10 cellular contexts compared by ENCODE assay signal in genomic region chr2:85935746-85936208, GRCh38. TPM values are rescaled to one million over a fixed set of nuclear protein-coding genes. Genes with fewer than 3 reads are reported as not detected.
A peak's percentile ranks its signal among the peaks of the same experiment; 100 is the strongest.
DNase-seq lines count a peak whose midpoint lies in the region; ATAC-seq, FAIRE-seq and TF ChIP-seq lines count a peak whose summit lies in the region.
"Had no signal": no experiment of that assay in that cellular context is flagged by ENCODE, and none has a peak within 500 bp of the region (broad histone marks: within the 10 kb centered on the region; RNA-seq: fewer than 3 reads in every experiment).

No MANE protein-coding gene starts in this region.

- no peak for TF ChIP-seq RAD21 in K562 (CRISPR knock-in tag; conservative IDR thresholded peaks at IDR 0.05 in 1 of 2, IDR thresholded peaks at IDR 0.05 in 1 of 2)

- peaks cover 0 to 6% (median 0%) of the 10 kb centered on the region in 7 donors for H3K9me3 Mint-ChIP-seq in CD14-positive monocyte

- no peak overlapping the region for H3K4me2 ChIP-seq in K562 (ENCODE audit: insufficient read depth, low read length)

- peaks cover 0 to 6% (median 2%) of the 10 kb centered on the region in 3 donors for H3K27me3 Mint-ChIP-seq in CD14-positive monocyte (ENCODE audit: low read depth in 3 of 3)

- TF ChIP-seq CTCF in K562 (IDR thresholded peaks at IDR 0.05 in 2 of 3, conservative IDR thresholded peaks at IDR 0.05 in 1 of 3; ENCODE audit: insufficient read depth in 2 of 3, low read depth in 1 of 3, low read length in 3 of 3), result no peak
- TF ChIP-seq CTCF in left lung (IDR thresholded peaks at IDR 0.05), result no peak
- no peak for TF ChIP-seq CTCF in CD14-positive monocyte (IDR thresholded peaks at IDR 0.05)
- no peak for TF ChIP-seq CTCF in D721Med (IDR thresholded peaks at IDR 0.05; ENCODE audit: insufficient read depth, missing control alignments)

- H3K36me3 ChIP-seq in K562 (ENCODE audit: control insufficient read depth, insufficient read depth, low read length) (no peaks in the 10 kb centered on the region), left lung (no peaks in the 10 kb centered on the region)
- H3K36me3 ChIP-seq: BE2C had no signal

- ATAC-seq in K562 (no peak), left lung (peak; percentile 55)

- POLR2A ChIA-PET in K562 (lab: Yijun Ruan, JAX), result interaction anchor here (0.6 to 1.5 kb wide), 2 partner anchors 10 to 14 kb away, joined by 3 to 4 read pairs; no protein-coding TSS in a partner anchor

- H3K9ac ChIP-seq in K562 (ENCODE audit: insufficient read depth in 1 of 2, low read depth in 2 of 2, low read length in 2 of 2), result no peak overlapping the region

- no peaks in the 10 kb centered on the region for H4K20me1 ChIP-seq in K562 (replicated peaks; ENCODE audit: control insufficient read depth, insufficient read depth, low read length)

- FAIRE-seq in K562 (lab: Jason Lieb, UNC) (peak; percentile 85), D721Med (lab: Jason Lieb, UNC) (no peak)

- H2AFZ ChIP-seq in K562 (ENCODE audit: low read depth, low read length), result no peak overlapping the region

- no peak for TF ChIP-seq POLR2A in K562 (conservative IDR thresholded peaks at IDR 0.05)

- no peaks in the 10 kb centered on the region for H3K9me1 ChIP-seq in K562 (ENCODE audit: control insufficient read depth, insufficient read depth, low read length)

- no TSS peak for BruUV-seq in K562 (replicated peaks; lab: Mats Ljungman, UMichigan)

- H3K4me1 ChIP-seq in K562 (replicated peaks in 1 of 2; ENCODE audit: control insufficient read depth in 2 of 2, insufficient read depth in 2 of 2, low read length in 2 of 2), result peaks cover 8 to 17% of the 10 kb centered on the region in 2 experiments; a peak in 4 of 5 replicates
- H3K4me1 ChIP-seq in left lung, result no peaks in the 10 kb centered on the region
- H3K4me1 ChIP-seq: BE2C had no signal

- no peaks in the 10 kb centered on the region; the same call in 1 of the 2 replicates for H3K9me3 ChIP-seq in K562 (replicated peaks; ENCODE audit: control insufficient read depth, insufficient read depth, low read depth, low read length)
- H3K9me3 ChIP-seq in left lung, result no peaks in the 10 kb centered on the region
- H3K9me3 ChIP-seq: BE2C had no signal

- H3K27me3 ChIP-seq in K562 (ENCODE audit: control insufficient read depth in 2 of 2, insufficient read depth in 2 of 2, low read length in 2 of 2) (no peaks in the 10 kb centered on the region), left lung (no peaks in the 10 kb centered on the region)
- H3K27me3 ChIP-seq: BE2C had no signal

- H3K36me3 Mint-ChIP-seq in CD14-positive monocyte, result no peaks in the 10 kb centered on the region

- H3K79me2 ChIP-seq in K562 (ENCODE audit: control insufficient read depth, insufficient read depth, low read length), result no peaks in the 10 kb centered on the region

- WGBS in K562 (ENCODE audit: insufficient coverage, low coverage, missing lambda C conversion rate), result 19% methylated on average over 3 of the region's 3 CpGs

- no peak overlapping the region for H3K4me3 Mint-ChIP-seq in CD14-positive monocyte

- H3K27ac Mint-ChIP-seq in CD14-positive monocyte, result no peak overlapping the region

- intact Hi-C loops in K562 (cut with micrococcal nuclease) (loop anchor here (2.0 kb wide), 3 partner anchors 17 to 65 kb away; partner anchors contain the start of gene ST3GAL5), left lung (cut with DNase I) (no loop called here), CD14-positive monocyte (cut with micrococcal nuclease) (no loop called here)

- no peak overlapping the region for H3K27ac ChIP-seq in K562 (ENCODE audit: extremely low read depth, low read depth, low read length)
- no peak overlapping the region for H3K27ac ChIP-seq in left lung

- CTCF ChIA-PET in K562 (lab: Yijun Ruan, JAX; ENCODE audit: low intra/inter-chr PET ratio), result no interaction called here

- H3K4me3 ChIP-seq in K562 (no peak overlapping the region), left lung (no peak overlapping the region)
- H3K4me3 ChIP-seq: lung had no signal

- peak; percentile 16; the same call in 1 of the 2 replicates for TF ChIP-seq EP300 in K562 (IDR thresholded peaks at IDR 0.05; ENCODE audit: low read length)

- in situ Hi-C loops in ACHN (cut with HindIII; ENCODE audit: low pct_ligation_motif_present, low pct_unique_long_range_greater_than_20kb, low sequenced_read_pairs), result no loop called here
- in situ Hi-C loops in K562 (cut with MboI), result no loop called here

- peaks cover 6% of the 10 kb centered on the region for H3K4me1 Mint-ChIP-seq in CD14-positive monocyte

- DNase-seq in ACHN (peak; percentile 75), LHCN-M2 (ENCODE audit: low read depth) (peak; percentile 66), K562 (ENCODE audit: extremely low read depth in 1 of 4, low spot score in 3 of 4) (peak in 1 of 4 experiments; percentile 53), left lung (no peak), CD14-positive monocyte (ENCODE audit: low spot score) (no peak), D721Med (ENCODE audit: insufficient read length, low spot score) (no peak), NCI-H2107 treated with DMSO at 0.1 percent for 48 hours (lab: John Stamatoyannopoulos, UW; ENCODE audit: unreplicated experiment) (no peak)
- no peak for DNase-seq in effector CD4-positive, alpha-beta T cell
- DNase-seq: BE2C had no signal

TF ChIP-seq in K562, 482 proteins besides CTCF, POLR2A, EP300 and RAD21 (continues in another document):
- peak; percentile 96 for TF ChIP-seq MEIS2 (IDR thresholded peaks at IDR 0.05; ENCODE audit: partially characterized antibody)
- TF ChIP-seq, protein P1, sequence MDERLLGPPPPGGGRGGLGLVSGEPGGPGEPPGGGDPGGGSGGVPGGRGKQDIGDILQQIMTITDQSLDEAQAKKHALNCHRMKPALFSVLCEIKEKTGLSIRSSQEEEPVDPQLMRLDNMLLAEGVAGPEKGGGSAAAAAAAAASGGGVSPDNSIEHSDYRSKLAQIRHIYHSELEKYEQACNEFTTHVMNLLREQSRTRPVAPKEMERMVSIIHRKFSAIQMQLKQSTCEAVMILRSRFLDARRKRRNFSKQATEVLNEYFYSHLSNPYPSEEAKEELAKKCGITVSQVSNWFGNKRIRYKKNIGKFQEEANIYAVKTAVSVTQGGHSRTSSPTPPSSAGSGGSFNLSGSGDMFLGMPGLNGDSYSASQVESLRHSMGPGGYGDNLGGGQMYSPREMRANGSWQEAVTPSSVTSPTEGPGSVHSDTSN (CRISPR knock-in tag; IDR thresholded peaks at IDR 0.05; ENCODE audit: low read depth), result no peak
- TF ChIP-seq, protein P1 (tag; conservative IDR thresholded peaks at IDR 0.05; ENCODE audit: low read depth), result peak; percentile 87
- peak in 1 of 2 experiments; percentile 39; a peak in 1 of 4 replicates for TF ChIP-seq RCOR1 (IDR thresholded peaks at IDR 0.05; ENCODE audit: borderline replicate concordance in 1 of 2, low read depth in 2 of 2, low read length in 2 of 2)
- no peak for TF ChIP-seq SETDB1 (IDR thresholded peaks at IDR 0.05; ENCODE audit: low read length)
- peak; percentile 32 for TF ChIP-seq EGR1 (conservative IDR thresholded peaks at IDR 0.05)
- TF ChIP-seq FOXP1 (CRISPR knock-in tag; IDR thresholded peaks at IDR 0.05), result no peak
- no peak for TF ChIP-seq BACH1 (tag; IDR thresholded peaks at IDR 0.05)
- TF ChIP-seq SMARCA4 (IDR thresholded peaks at IDR 0.05), result peak; percentile 56; the same call in 1 of the 2 replicates
- TF ChIP-seq FOXK2 (conservative IDR thresholded peaks at IDR 0.05 in 1 of 2, IDR thresholded peaks at IDR 0.05 in 1 of 2; ENCODE audit: low read depth in 2 of 2), result peak in 1 of 2 experiments; percentile 25; a peak in 1 of 4 replicates
- peak; percentile 62 for TF ChIP-seq ARID1B (IDR thresholded peaks at IDR 0.05)
- TF ChIP-seq SMARCE1 (IDR thresholded peaks at IDR 0.05), result peak; percentile 47; the same call in 1 of the 2 replicates
- TF ChIP-seq ZFPM2 (CRISPR knock-in tag; IDR thresholded peaks at IDR 0.05), result no peak
- peak; percentile 28; the same call in 1 of the 2 replicates for TF ChIP-seq JUND (IDR thresholded peaks at IDR 0.05; ENCODE audit: borderline replicate concordance, low read depth, low read length)
- TF ChIP-seq JUND (tag; IDR thresholded peaks at IDR 0.05; ENCODE audit: borderline replicate concordance, low read depth, low read length), result no peak
- TF ChIP-seq CBFA2T3 (IDR thresholded peaks at IDR 0.05), result peak; percentile 82
- TF ChIP-seq CBFA2T2 (conservative IDR thresholded peaks at IDR 0.05), result peak; percentile 61
- TF ChIP-seq DPF2 (IDR thresholded peaks at IDR 0.05), result peak; percentile 62
- no peak for TF ChIP-seq NCOA6 (IDR thresholded peaks at IDR 0.05)

RNA-seq across cellular contexts. Expression of gene ST3GAL5, which starts 47.0 kb away (rescaled TPM):
- total RNA-seq in LHCN-M2 (2014; rRNA removed) (34.4 and 55.0 TPM in 2 replicates), K562 (2014; rRNA removed) (4.1 and 6.3 TPM in 2 replicates), K562 (2014; rRNA removed; fragmentation: Illumina TruSeq; extraction: Trizol) (4.4 and 4.9 TPM in 2 replicates), K562 (2015; rRNA removed; fragmentation: Illumina TruSeq; extraction: Trizol) (2.9 and 3.6 TPM in 2 replicates), K562 (2021) (4.0 and 4.2 TPM in 2 replicates), left lung (100 to 1,000 TPM in 1 of 2 donors, 10 to 100 TPM in 1; 58.4 to 102 TPM)
- polyA plus RNA-seq in LHCN-M2 (2012), result 13.2 TPM
- 39.5 and 67.1 TPM in 2 replicates for total RNA-seq in K562 (2011; cell fraction: chromatin; rRNA removed; ENCODE audit: low replicate concordance)
- total RNA-seq in K562 (2011; cell fraction: nucleolus; rRNA removed), result 22.7 and 28.6 TPM in 2 replicates
- 36.4 and 54.3 TPM in 2 replicates for total RNA-seq in K562 (2011; cell fraction: nucleoplasm; rRNA removed)
- polyA plus RNA-seq in K562 (2011; rRNA removed) (7.9 and 10.0 TPM in 2 replicates), K562 (2014; fragmentation: Illumina TruSeq; extraction: Trizol) (3.5 and 4.1 TPM in 2 replicates), K562 (2014; fragmentation: Nextera tagmentation; extraction: Ambion mirVana) (1 to 10 TPM; 1.6 to 1.8 TPM), K562 (2014; rRNA removed) (3.1 and 4.4 TPM in 2 replicates), CD14-positive monocyte (10 to 100 TPM; 14.0 to 19.5 TPM)
- 2.8 and 4.2 TPM in 2 replicates for polyA plus RNA-seq in K562 (2011; cell fraction: cytosol; rRNA removed)
- 7.7 and 8.6 TPM in 2 replicates for polyA plus RNA-seq in K562 (2011; cell fraction: nucleus; rRNA removed)
- 2.7 and 8.7 TPM in 2 replicates for polyA plus RNA-seq in K562 (2012)
- polyA minus RNA-seq in K562 (2011; rRNA and poly(A)+ RNA removed), result 11.3 and 14.3 TPM in 2 replicates
- polyA minus RNA-seq in K562 (2011; cell fraction: cytosol; rRNA and poly(A)+ RNA removed), result 2.3 and 3.1 TPM in 2 replicates
- polyA minus RNA-seq in K562 (2011; cell fraction: nucleus; rRNA and poly(A)+ RNA removed), result 6.5 and 12.1 TPM in 2 replicates

Comparison
In these comparisons a context has a peak if more than half of its experiments do, and no peak if none do; other contexts are left out.
1. DNase-seq: peak in ACHN (single experiment) and LHCN-M2 (single experiment); none in left lung (0 of 2), CD14-positive monocyte (single experiment), D721Med (single experiment), effector CD4-positive, alpha-beta T cell (single experiment) and NCI-H2107 treated with DMSO at 0.1 percent for 48 hours (single experiment).